Comparison of ENCODE assay signal across 8 cellular contexts in genomic region chr4:110510955-110511544, GRCh38. TPM values are rescaled to one million over a fixed set of nuclear protein-coding genes. Genes with fewer than 3 reads are reported as not detected.
DNase-seq lines count a peak whose midpoint lies in the region; ATAC-seq and TF ChIP-seq lines count a peak whose summit lies in the region.

No MANE protein-coding gene starts in this region.

- H3K4me3 ChIP-seq in breast epithelium (no peak overlapping the region), uterus (no peak overlapping the region)

- no peaks in the 10 kb centered on the region for H3K9me3 ChIP-seq in breast epithelium
- H3K9me3 ChIP-seq in uterus, result no peaks in the 10 kb centered on the region

- H3K27ac ChIP-seq in breast epithelium (no peak overlapping the region), uterus (no peak overlapping the region)

- ATAC-seq in Right ventricle myocardium superior (ENCODE audit: poor library complexity), result peak; percentile 73
- ATAC-seq in left cardiac atrium, result no peak
- peak; percentile 63 for ATAC-seq in HG03135 (IDR thresholded peaks at IDR 0.05; ENCODE audit: unreplicated experiment)

- TF ChIP-seq CTCF in breast epithelium (IDR thresholded peaks at IDR 0.05), result peak; percentile 35 to 53 (median 52)
- peak; percentile 55 to 73 (median 70) for TF ChIP-seq CTCF in uterus (IDR thresholded peaks at IDR 0.05)

- H3K36me3 ChIP-seq in breast epithelium (no peaks in the 10 kb centered on the region), uterus (no peaks in the 10 kb centered on the region)

- H3K27me3 ChIP-seq in breast epithelium (no peaks in the 10 kb centered on the region), uterus (no peaks in the 10 kb centered on the region)

- no peak for TF ChIP-seq POLR2A in breast epithelium (IDR thresholded peaks at IDR 0.05)
- TF ChIP-seq POLR2A in uterus (IDR thresholded peaks at IDR 0.05), result no peak

- DNase-seq in Right ventricle myocardium superior (no peak), left cardiac atrium (no peak), NCI-H526 (lab: John Stamatoyannopoulos, UW) (peak; percentile 50 to 83), breast epithelium (ENCODE audit: low spot score in 2 of 2) (no peak), kidney glomerular epithelial cell (lab: John Stamatoyannopoulos, UW) (peak; percentile 58), uterus (no peak)
- no peak for DNase-seq in activated CD8-positive, alpha-beta memory T cell treated with anti-CD3 and anti-CD28 coated beads for 24 hours

- intact Hi-C loops in Right ventricle myocardium superior (cut with DNase I), result loop anchor here (5.0 to 10.0 kb wide), 2 partner anchors 169 to 196 kb away; no protein-coding TSS in a partner anchor
- intact Hi-C loops in left cardiac atrium (cut with DNase I), result loop anchor here (2.0 to 10.0 kb wide), 6 partner anchors 166 to 512 kb away; no protein-coding TSS in a partner anchor
- intact Hi-C loops in breast epithelium (cut with DNase I; ENCODE audit: low total_unique reads), result loop anchor here (5.0 to 10.0 kb wide), 2 partner anchors 306 to 534 kb away; no protein-coding TSS in a partner anchor
- intact Hi-C loops in uterus (cut with DNase I; ENCODE audit: low total_unique reads), result loop anchor here (10.0 kb wide), 1 partner anchor 506 kb away; no protein-coding TSS in a partner anchor

- H3K4me1 ChIP-seq in breast epithelium (no peaks in the 10 kb centered on the region), uterus (no peaks in the 10 kb centered on the region)

RNA-seq across cellular contexts. Expression of gene ENPEP, which starts 35.1 kb away (rescaled TPM):
- 3.3 TPM for total RNA-seq in Right ventricle myocardium superior
- total RNA-seq in left cardiac atrium, result 10 to 100 TPM in 1 of 2 donors, 1 to 10 TPM in 1; 7.4 to 12.2 TPM
- 10 to 100 TPM in 1 of 3 donors, 1 to 10 TPM in 2; 5.0 to 10.2 (median 9.8) TPM for total RNA-seq in breast epithelium
- 10 to 100 TPM in 2 of 4 donors, 1 to 10 TPM in 2; 5.9 to 43.3 (median 14.1) TPM for total RNA-seq in uterus

Comparison
In these comparisons a context has a peak if more than half of its experiments do, and no peak if none do; other contexts are left out.
1. ATAC-seq: peak in Right ventricle myocardium superior (single experiment) and HG03135 (single experiment); none in left cardiac atrium (0 of 2).
2. DNase-seq: peak in NCI-H526 (2 of 2) and kidney glomerular epithelial cell (single experiment); none in Right ventricle myocardium superior (single experiment), left cardiac atrium (single experiment), breast epithelium (0 of 2), uterus (0 of 2) and activated CD8-positive, alpha-beta memory T cell treated with anti-CD3 and anti-CD28 coated beads for 24 hours (single experiment).